Comparison of ENCODE assay signal across 8 cellular contexts in the genomic region with DNA sequence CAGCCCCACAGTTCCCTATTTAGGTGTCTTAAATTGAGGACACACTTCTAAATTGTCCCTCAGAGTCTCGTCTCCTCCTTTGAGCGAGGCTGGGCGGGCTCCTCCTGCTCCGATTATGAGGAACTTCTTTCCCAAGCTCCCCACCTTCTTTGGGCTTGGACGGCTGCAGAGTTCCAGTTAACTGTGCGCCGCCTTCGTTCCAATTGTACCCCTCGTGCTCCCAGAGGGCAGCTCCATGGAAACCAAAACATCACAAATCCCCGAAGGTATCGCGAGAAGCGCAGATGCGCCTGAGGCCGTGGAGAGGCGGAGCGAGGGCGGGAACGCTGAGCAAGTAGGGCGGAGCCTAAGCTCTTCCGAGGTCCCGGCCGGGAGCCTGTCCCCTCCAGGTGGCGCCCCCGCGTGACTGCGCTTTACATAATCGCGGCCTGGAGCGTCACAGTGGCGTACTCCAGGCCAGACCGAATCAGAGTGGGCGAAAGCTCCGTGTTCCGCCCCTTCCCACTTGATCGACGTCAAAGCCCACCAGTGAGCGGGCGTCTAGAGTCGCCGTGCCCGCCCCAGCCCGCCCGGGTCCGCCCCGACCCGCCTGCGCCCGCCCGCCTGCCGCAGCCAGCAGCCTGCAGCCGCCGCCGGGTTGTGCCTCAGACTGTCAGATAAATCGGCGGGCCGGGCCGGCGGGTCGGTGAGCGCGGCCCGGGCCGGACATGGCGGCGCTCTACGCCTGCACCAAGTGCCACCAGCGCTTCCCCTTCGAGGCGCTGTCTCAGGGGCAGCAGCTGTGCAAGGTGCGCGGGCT. TPM values are rescaled to one million over a fixed set of nuclear protein-coding genes. Genes with fewer than 3 reads are reported as not detected.
DNase-seq lines count a peak whose midpoint lies in the region; ATAC-seq and TF ChIP-seq lines count a peak whose summit lies in the region.

Gene FAM76A, plus strand, starts transcription at position 588 of the 799 bp plus-strand sequence. Its CDS starts 120 bp downstream, at position 708.

- H3K9me3 Mint-ChIP-seq in activated T-cell treated with anti-CD3 and anti-CD28 coated beads, Interleukin-2, amount 50 U/mL, for 24 hours: peaks cover 2% of the 10 kb centered on the region

- H3K4me3 ChIP-seq in PC-9: peak within 1 kb of the TSS; percentile 68
- H3K4me3 ChIP-seq in mucosa of rectum (ENCODE audit: low read length in 2 of 2): peak within 1 kb of the TSS; percentile 76 to 86

- H3K27me3 Mint-ChIP-seq in activated T-cell treated with anti-CD3 and anti-CD28 coated beads, Interleukin-2, amount 50 U/mL, for 24 hours: no peaks in the 10 kb centered on the region

- H3K4me1 ChIP-seq in PC-9 (replicated peaks; ENCODE audit: insufficient read depth) (no peaks in the 10 kb centered on the region), mucosa of rectum (ENCODE audit: control insufficient read depth in 2 of 2, insufficient read depth in 2 of 2, low read length in 2 of 2) (peaks cover 2 to 16% of the 10 kb centered on the region in 2 donors)

- H2AFZ ChIP-seq in PC-9: peak within 1 kb of the TSS; percentile 97

- H3K79me2 ChIP-seq in PC-9 (ENCODE audit: low read depth): no peaks in the 10 kb centered on the region

- peaks cover 24% of the 10 kb centered on the region for H3K4me1 Mint-ChIP-seq in activated T-cell treated with anti-CD3 and anti-CD28 coated beads, Interleukin-2, amount 50 U/mL, for 24 hours (ENCODE audit: low read depth)

- H3F3A ChIP-seq in PC-9 (ENCODE audit: insufficient read depth, low read depth): no peaks in the 10 kb centered on the region

- peaks cover 24% of the 10 kb centered on the region for H3K36me3 Mint-ChIP-seq in activated T-cell treated with anti-CD3 and anti-CD28 coated beads, Interleukin-2, amount 50 U/mL, for 24 hours (ENCODE audit: low read depth)

- peak within 1 kb of the TSS; percentile 85 to 90 for H3K9ac ChIP-seq in mucosa of rectum (ENCODE audit: low read depth in 1 of 2, low read length in 2 of 2)

- H3K4me3 Mint-ChIP-seq in activated T-cell treated with anti-CD3 and anti-CD28 coated beads, Interleukin-2, amount 50 U/mL, for 24 hours: peak within 1 kb of the TSS; percentile 86

- H3K36me3 ChIP-seq in PC-9 (ENCODE audit: low read depth): no peaks in the 10 kb centered on the region
- H3K36me3 ChIP-seq in mucosa of rectum (ENCODE audit: control insufficient read depth in 2 of 2, insufficient read depth in 2 of 2, low read length in 2 of 2): peaks cover 5 to 6% of the 10 kb centered on the region in 2 donors

- CTCF ChIA-PET in PC-9 (lab: Charles Lee): interaction anchor here (0.6 to 1.5 kb wide), 9 partner anchors 9 to 1149 kb away, joined by 3 to 14 read pairs (median 3); partner anchors contain the start of genes IFI6 and STX12

- intact Hi-C loops in PC-9 (cut with micrococcal nuclease; ENCODE audit: unreplicated experiment): loop anchor here (1.0 kb wide), 1 partner anchor 56 kb away; no protein-coding TSS in a partner anchor

- peak within 1 kb of the TSS; percentile 12; the same call in 1 of the 2 replicates for H3K27ac ChIP-seq in PC-9
- peak within 1 kb of the TSS; percentile 90 to 91 for H3K27ac ChIP-seq in mucosa of rectum (ENCODE audit: low read depth in 2 of 2, low read length in 2 of 2)

- POLR2A ChIA-PET in PC-9 (lab: Charles Lee; ENCODE audit: unreplicated experiment): interaction anchor here (0.5 to 1.6 kb wide), 11 partner anchors 8 to 1248 kb away, joined by 3 to 9 read pairs (median 6); partner anchors contain the start of genes IFI6, PPP1R8, STX12 and TRNP1

- H3K27me3 ChIP-seq in PC-9 (ENCODE audit: insufficient read depth, low read depth): no peaks in the 10 kb centered on the region
- no peaks in the 10 kb centered on the region for H3K27me3 ChIP-seq in mucosa of rectum (ENCODE audit: control insufficient read depth in 2 of 2, insufficient read depth in 2 of 2, low read length in 2 of 2)

- in situ Hi-C loops in KBM-7 (cut with MboI; ENCODE audit: low pct_unique_long_range_greater_than_20kb, low sequenced_read_pairs): no loop called here

- peak; percentile 66 for TF ChIP-seq POLR2A in erythroblast (IDR thresholded peaks at IDR 0.05; ENCODE audit: low read length)

- ATAC-seq in GM21717 (IDR thresholded peaks at IDR 0.05; ENCODE audit: unreplicated experiment): peak; percentile 92

- peak within 1 kb of the TSS; percentile 89 for H3K4me2 ChIP-seq in PC-9

- peak within 1 kb of the TSS; percentile 96 for H3K27ac Mint-ChIP-seq in activated T-cell treated with anti-CD3 and anti-CD28 coated beads, Interleukin-2, amount 50 U/mL, for 24 hours

- H3K9me2 ChIP-seq in PC-9 (ENCODE audit: insufficient read depth): no peaks in the 10 kb centered on the region

- H4K20me1 ChIP-seq in PC-9 (ENCODE audit: insufficient read depth): no peaks in the 10 kb centered on the region

- peak; percentile 99 for DNase-seq in DMS79 (lab: John Stamatoyannopoulos, UW)
- peak; percentile 100 for DNase-seq in KBM-7
- peak; percentile 89 to 98 for DNase-seq in PC-9
- DNase-seq in activated T-cell treated with anti-CD3 and anti-CD28 coated beads, Interleukin-2, amount 50 U/mL, for 24 hours: peak; percentile 100
- peak; percentile 100 for DNase-seq in erythroblast (lab: John Stamatoyannopoulos, UW)
- peak; percentile 100 for DNase-seq in stimulated activated CD8-positive, alpha-beta memory T cell treated with anti-CD3 and anti-CD28 coated beads, Interleukin-4, amount 100 ng/mL, for 48 hours

- H3K9me3 ChIP-seq in PC-9 (ENCODE audit: insufficient read depth, low read depth): no peaks in the 10 kb centered on the region
- no peaks in the 10 kb centered on the region for H3K9me3 ChIP-seq in mucosa of rectum (ENCODE audit: control insufficient read depth in 2 of 2, low read length in 2 of 2)

- TF ChIP-seq CTCF in PC-9 (conservative IDR thresholded peaks at IDR 0.05): no peak; the same call in 1 of the 2 replicates

- BruUV-seq in PC-9 (replicated peaks; lab: Mats Ljungman, UMichigan): no TSS peak

RNA-seq across cellular contexts. Expression of gene FAM76A, which starts in this region (rescaled TPM):
- 9.4 and 9.9 TPM in 2 replicates for total RNA-seq in PC-9 (2021)

Comparison
In these comparisons a context has a peak if more than half of its experiments do, and no peak if none do; other contexts are left out.
1. Peak in every context shown above with its lines: DNase-seq, ATAC-seq, H3K4me3 ChIP-seq and H3K27ac ChIP-seq.